Comparison of ENCODE assay signal across 16 cellular contexts in the genomic region with DNA sequence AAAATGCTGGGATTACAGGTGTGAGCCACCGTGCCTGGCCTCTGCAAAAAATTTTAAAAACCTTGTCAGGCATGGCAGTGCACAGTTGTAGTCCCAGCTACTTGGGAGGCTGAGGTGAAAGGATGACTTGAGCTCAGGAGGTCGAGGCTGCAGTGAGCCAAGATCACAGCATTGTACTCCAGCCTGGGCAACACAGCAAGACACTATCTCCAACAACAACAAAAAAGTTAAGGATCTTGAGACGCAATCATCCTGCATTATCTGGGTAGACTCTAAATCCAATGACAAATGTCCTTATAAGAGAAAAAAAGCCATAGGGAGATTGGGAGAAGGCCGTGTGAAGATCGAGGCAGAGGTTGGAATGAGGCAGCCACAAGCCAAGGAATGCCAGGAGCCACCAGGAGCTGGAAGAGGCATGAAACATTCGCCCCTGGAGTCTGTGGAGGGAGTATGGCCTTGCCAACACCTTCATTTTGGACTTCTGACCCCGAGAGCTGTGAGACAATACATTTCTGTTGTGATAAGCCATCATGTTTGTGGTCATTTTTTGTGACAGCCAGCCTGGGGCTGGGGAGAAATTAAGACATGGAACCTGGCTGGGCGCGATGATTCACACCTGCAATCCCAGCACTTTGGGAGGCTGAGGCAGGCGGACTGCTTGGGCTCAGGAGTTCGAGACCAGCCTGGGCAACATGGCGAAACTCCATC. TPM values are rescaled to one million over a fixed set of nuclear protein-coding genes. Genes with fewer than 3 reads are reported as not detected.
A peak's percentile ranks its signal among the peaks of the same experiment; 100 is the strongest.
DNase-seq lines count a peak whose midpoint lies in the region; ATAC-seq and TF ChIP-seq lines count a peak whose summit lies in the region.
"Had no signal": no experiment of that assay in that cellular context is flagged by ENCODE, and none has a peak within 500 bp of the region (broad histone marks: within the 10 kb centered on the region; RNA-seq: fewer than 3 reads in every experiment).

No MANE protein-coding gene starts in this region.

- peak overlapping the region; percentile 29 for H3K27ac Mint-ChIP-seq in CD8-positive, alpha-beta T cell
- peak overlapping the region; percentile 41 for H3K27ac Mint-ChIP-seq in activated T-helper 17 cell treated with anti-CD3 and anti-CD28 coated beads, Interleukin-2, amount 50 U/mL, for 72 hours
- H3K27ac Mint-ChIP-seq in naive thymus-derived CD4-positive, alpha-beta T cell = peak overlapping the region in 7 of 9 donors; percentile 27 to 89 (median 64)

- intact Hi-C loops in CD8-positive, alpha-beta T cell (cut with DNase I, micrococcal nuclease) = no loop called here
- intact Hi-C loops in naive thymus-derived CD4-positive, alpha-beta T cell (cut with micrococcal nuclease) = no loop called here

- H3K27ac ChIP-seq in BLaER1 treated with 17β-estradiol and CSF1 and Interleukin-3, amounts not matched to agents 10 nM and 100 nM = peak overlapping the region in 10 of 11 experiments; percentile 0 to 100 (median 96); a peak in 19 of 22 replicates
- H3K27ac ChIP-seq in CD8-positive, alpha-beta T cell (ENCODE audit: low read depth, low read length) = no peak overlapping the region
- no peak overlapping the region for H3K27ac ChIP-seq in naive thymus-derived CD4-positive, alpha-beta T cell (ENCODE audit: low read depth, low read length)
- H3K27ac ChIP-seq: SJSA1 had no signal

- no peaks in the 10 kb centered on the region for H3K9me3 ChIP-seq in BLaER1 treated with 17β-estradiol and CSF1 and Interleukin-3, amounts not matched to agents 10 nM and 100 nM (replicated peaks in 1 of 11)
- H3K9me3 ChIP-seq in CD8-positive, alpha-beta T cell (ENCODE audit: low read length) = no peaks in the 10 kb centered on the region
- H3K9me3 ChIP-seq in naive thymus-derived CD4-positive, alpha-beta T cell (ENCODE audit: control insufficient read depth in 2 of 3, low read length in 3 of 3) = no peaks in the 10 kb centered on the region
- H3K9me3 ChIP-seq: SJSA1 had no signal

- H3K4me1 ChIP-seq in BLaER1 treated with 17β-estradiol and CSF1 and Interleukin-3, amounts not matched to agents 10 nM and 100 nM = peaks cover 67 to 87% (median 80%) of the 10 kb centered on the region in 10 experiments
- H3K4me1 ChIP-seq in CD8-positive, alpha-beta T cell (ENCODE audit: insufficient read depth, low read length) = peaks cover 13% of the 10 kb centered on the region
- H3K4me1 ChIP-seq in naive thymus-derived CD4-positive, alpha-beta T cell (ENCODE audit: control insufficient read depth in 2 of 2, insufficient read depth in 2 of 2, low read length in 2 of 2) = peaks cover 6 to 15% of the 10 kb centered on the region in 2 donors

- no peaks in the 10 kb centered on the region for H3K9me3 Mint-ChIP-seq in CD8-positive, alpha-beta T cell
- H3K9me3 Mint-ChIP-seq in activated T-helper 17 cell treated with anti-CD3 and anti-CD28 coated beads, Interleukin-2, amount 50 U/mL, for 72 hours = no peaks in the 10 kb centered on the region
- H3K9me3 Mint-ChIP-seq in naive thymus-derived CD4-positive, alpha-beta T cell = no peaks in the 10 kb centered on the region

- H3K27me3 ChIP-seq in BLaER1 treated with 17β-estradiol and CSF1 and Interleukin-3, amounts not matched to agents 10 nM and 100 nM = no peaks in the 10 kb centered on the region
- no peaks in the 10 kb centered on the region for H3K27me3 ChIP-seq in CD8-positive, alpha-beta T cell (ENCODE audit: insufficient read depth, low read length)
- no peaks in the 10 kb centered on the region for H3K27me3 ChIP-seq in naive thymus-derived CD4-positive, alpha-beta T cell (ENCODE audit: control insufficient read depth in 2 of 2, insufficient read depth in 2 of 2, low read length in 2 of 2)

- no peak for ATAC-seq in CD8-positive, alpha-beta T cell
- no peak for ATAC-seq in activated T-helper 17 cell treated with anti-CD3 and anti-CD28 coated beads, Interleukin-2, amount 50 U/mL, for 72 hours (replicated peaks)
- no peak for ATAC-seq in naive thymus-derived CD4-positive, alpha-beta T cell
- ATAC-seq in HG03280 (IDR thresholded peaks at IDR 0.05; ENCODE audit: unreplicated experiment) = no peak

- TF ChIP-seq CTCF in CD8-positive, alpha-beta T cell (IDR thresholded peaks at IDR 0.05) = no peak

- H3K4me2 ChIP-seq in BLaER1 treated with 17β-estradiol and CSF1 and Interleukin-3, amounts not matched to agents 10 nM and 100 nM = peak overlapping the region in 9 of 11 experiments; percentile 62 to 88 (median 77); a peak in 15 of 22 replicates

- peaks cover 26% of the 10 kb centered on the region for H3K4me1 Mint-ChIP-seq in CD8-positive, alpha-beta T cell (ENCODE audit: low read depth)
- peaks cover 13% of the 10 kb centered on the region for H3K4me1 Mint-ChIP-seq in activated T-helper 17 cell treated with anti-CD3 and anti-CD28 coated beads, Interleukin-2, amount 50 U/mL, for 72 hours
- peaks cover 16 to 49% (median 31%) of the 10 kb centered on the region in 7 donors for H3K4me1 Mint-ChIP-seq in naive thymus-derived CD4-positive, alpha-beta T cell

- H3K4me3 ChIP-seq in BLaER1 treated with 17β-estradiol and CSF1 and Interleukin-3, amounts not matched to agents 10 nM and 100 nM = no peak overlapping the region
- H3K4me3 ChIP-seq in CD8-positive, alpha-beta T cell (ENCODE audit: low read depth, low read length) = no peak overlapping the region
- H3K4me3 ChIP-seq in naive thymus-derived CD4-positive, alpha-beta T cell (ENCODE audit: low read length) = no peak overlapping the region
- H3K4me3 ChIP-seq: SJSA1 had no signal

- H3K36me3 Mint-ChIP-seq in CD8-positive, alpha-beta T cell = no peaks in the 10 kb centered on the region
- H3K36me3 Mint-ChIP-seq in activated T-helper 17 cell treated with anti-CD3 and anti-CD28 coated beads, Interleukin-2, amount 50 U/mL, for 72 hours (ENCODE audit: low read depth) = no peaks in the 10 kb centered on the region
- no peaks in the 10 kb centered on the region for H3K36me3 Mint-ChIP-seq in naive thymus-derived CD4-positive, alpha-beta T cell

- no peaks in the 10 kb centered on the region for H3K36me3 ChIP-seq in BLaER1 treated with 17β-estradiol and CSF1 and Interleukin-3, amounts not matched to agents 10 nM and 100 nM
- H3K36me3 ChIP-seq in CD8-positive, alpha-beta T cell (ENCODE audit: insufficient read depth, low read length) = no peaks in the 10 kb centered on the region
- H3K36me3 ChIP-seq in naive thymus-derived CD4-positive, alpha-beta T cell (ENCODE audit: control insufficient read depth in 2 of 3, insufficient read depth in 3 of 3, low read length in 3 of 3) = no peaks in the 10 kb centered on the region
- H3K36me3 ChIP-seq: SJSA1 had no signal

- CTCF ChIA-PET in CD8-positive, alpha-beta T cell (lab: Charles Lee) = interaction anchor here (0.8 to 1.5 kb wide), 3 partner anchors 22 to 88 kb away, joined by 3 to 4 read pairs (median 3); no protein-coding TSS in a partner anchor
- CTCF ChIA-PET in naive thymus-derived CD4-positive, alpha-beta T cell (lab: Charles Lee) = interaction anchor here (0.6 to 2.0 kb wide), 5 partner anchors 10 to 369 kb away, joined by 3 to 6 read pairs (median 3); no protein-coding TSS in a partner anchor

- POLR2A ChIA-PET in CD8-positive, alpha-beta T cell (lab: Charles Lee) = no interaction called here
- POLR2A ChIA-PET in naive thymus-derived CD4-positive, alpha-beta T cell (lab: Charles Lee) = interaction anchor here (0.6 to 1.2 kb wide), 2 partner anchors 74 to 228 kb away, joined by 4 to 7 read pairs; no protein-coding TSS in a partner anchor

- no peak for DNase-seq in CD8-positive, alpha-beta T cell
- DNase-seq in naive thymus-derived CD4-positive, alpha-beta T cell = no peak
- DNase-seq in NCI-H2081 (lab: John Stamatoyannopoulos, UW) (no peak), epidermal melanocyte (ENCODE audit: insufficient read length, low spot score) (no peak)
- DNase-seq: ACHN, COR-L47, IMR-90, NCI-H1436, NCI-H226, NCI-H526 treated with DMSO at 0.1 percent for 48 hours, RPMI8226 had no signal

- peak overlapping the region in 6 of 11 experiments; percentile 18 to 92 (median 86); a peak in 9 of 22 replicates for H3K9ac ChIP-seq in BLaER1 treated with 17β-estradiol and CSF1 and Interleukin-3, amounts not matched to agents 10 nM and 100 nM

- H3K27me3 Mint-ChIP-seq in CD8-positive, alpha-beta T cell (ENCODE audit: low read depth) = no peaks in the 10 kb centered on the region
- no peaks in the 10 kb centered on the region for H3K27me3 Mint-ChIP-seq in activated T-helper 17 cell treated with anti-CD3 and anti-CD28 coated beads, Interleukin-2, amount 50 U/mL, for 72 hours
- peaks cover 0 to 3% (median 0%) of the 10 kb centered on the region in 5 donors for H3K27me3 Mint-ChIP-seq in naive thymus-derived CD4-positive, alpha-beta T cell

- H3K4me3 Mint-ChIP-seq in CD8-positive, alpha-beta T cell = no peak overlapping the region
- H3K4me3 Mint-ChIP-seq in activated T-helper 17 cell treated with anti-CD3 and anti-CD28 coated beads, Interleukin-2, amount 50 U/mL, for 72 hours = no peak overlapping the region
- H3K4me3 Mint-ChIP-seq in naive thymus-derived CD4-positive, alpha-beta T cell = peak overlapping the region in 1 of 10 donors; percentile 17

- H4K20me1 ChIP-seq in BLaER1 treated with 17β-estradiol and CSF1 and Interleukin-3, amounts not matched to agents 10 nM and 100 nM = no peaks in the 10 kb centered on the region

RNA-seq across cellular contexts. Expression of gene CA11, which starts 5.1 kb away (rescaled TPM):
- 10 to 100 TPM; 10.3 to 11.2 TPM for total RNA-seq in CD8-positive, alpha-beta T cell
- total RNA-seq in activated T-helper 17 cell treated with anti-CD3 and anti-CD28 coated beads, Interleukin-2, amount 50 U/mL, for 72 hours = 10 to 100 TPM in 1 of 2 donors, 1 to 10 TPM in 1; 6.1 to 16.4 TPM
- total RNA-seq in naive thymus-derived CD4-positive, alpha-beta T cell = 10 to 100 TPM in 4 of 5 experiments, 1 to 10 TPM in 1; 7.5 to 20.5 (median 12.5) TPM
- polyA plus RNA-seq in naive thymus-derived CD4-positive, alpha-beta T cell = 1 to 10 TPM; 6.3 to 8.0 TPM
- total RNA-seq: SJSA1 had no signal

RNA-seq across cellular contexts. Expression of gene DBP, which starts 13.9 kb away (rescaled TPM):
- 10 to 100 TPM; 24.8 to 25.6 TPM for total RNA-seq in CD8-positive, alpha-beta T cell
- 1 to 10 TPM; 5.3 to 9.3 TPM for total RNA-seq in activated T-helper 17 cell treated with anti-CD3 and anti-CD28 coated beads, Interleukin-2, amount 50 U/mL, for 72 hours
- total RNA-seq in naive thymus-derived CD4-positive, alpha-beta T cell = 10 to 100 TPM; 11.9 to 79.9 (median 33.2) TPM
- polyA plus RNA-seq in naive thymus-derived CD4-positive, alpha-beta T cell = 100 to 1,000 TPM in 1 of 2 donors, 10 to 100 TPM in 1; 61.7 to 130 TPM

RNA-seq across cellular contexts. Expression of gene NTN5, which starts 21.7 kb away (rescaled TPM):
- 1 to 10 TPM; 2.4 to 2.7 TPM for total RNA-seq in CD8-positive, alpha-beta T cell
- 1 to 10 TPM in 1 of 2 donors, under 1 TPM in 1; 0.65 to 2.9 TPM for total RNA-seq in activated T-helper 17 cell treated with anti-CD3 and anti-CD28 coated beads, Interleukin-2, amount 50 U/mL, for 72 hours
- total RNA-seq in naive thymus-derived CD4-positive, alpha-beta T cell = 1 to 10 TPM in 4 of 5 experiments, under 1 TPM in 1; 0.99 to 5.9 (median 3.0) TPM
- under 1 TPM; 0.41 to 0.59 TPM for polyA plus RNA-seq in naive thymus-derived CD4-positive, alpha-beta T cell
- total RNA-seq: H7, IMR-90, SJSA1 had no signal

RNA-seq across cellular contexts. Expression of gene SPHK2, which starts 31.8 kb away (rescaled TPM):
- total RNA-seq in CD8-positive, alpha-beta T cell = 10 to 100 TPM; 15.6 to 17.6 TPM
- 10 to 100 TPM; 31.3 to 49.3 TPM for total RNA-seq in activated T-helper 17 cell treated with anti-CD3 and anti-CD28 coated beads, Interleukin-2, amount 50 U/mL, for 72 hours
- 10 to 100 TPM; 20.1 to 34.7 (median 30.5) TPM for total RNA-seq in naive thymus-derived CD4-positive, alpha-beta T cell
- polyA plus RNA-seq in naive thymus-derived CD4-positive, alpha-beta T cell = 10 to 100 TPM; 11.2 to 11.7 TPM

RNA-seq across cellular contexts. Expression of gene RPL18, which starts 32.1 kb away (rescaled TPM):
- total RNA-seq in CD8-positive, alpha-beta T cell = 1,000 to 10,000 TPM; 2,604 to 2,657 TPM
- 1,000 to 10,000 TPM; 1,785 to 2,369 TPM for total RNA-seq in activated T-helper 17 cell treated with anti-CD3 and anti-CD28 coated beads, Interleukin-2, amount 50 U/mL, for 72 hours
- total RNA-seq in naive thymus-derived CD4-positive, alpha-beta T cell = 1,000 to 10,000 TPM; 1,570 to 2,826 (median 2,745) TPM
- 1,000 to 10,000 TPM; 2,813 to 2,817 TPM for polyA plus RNA-seq in naive thymus-derived CD4-positive, alpha-beta T cell

Comparison
In these comparisons a context has a peak if more than half of its experiments do, and no peak if none do; other contexts are left out.
1. H3K27ac ChIP-seq: peak in BLaER1 treated with 17β-estradiol and CSF1 and Interleukin-3, amounts not matched to agents 10 nM and 100 nM (10 of 11); none in CD8-positive, alpha-beta T cell (single experiment) and naive thymus-derived CD4-positive, alpha-beta T cell (single experiment).
2. Peak in every context shown above with its lines, with median percentiles within 50 percentile points of each other: H3K27ac Mint-ChIP-seq.